ENCODE assay signal across 10 cellular contexts in the genomic region with DNA sequence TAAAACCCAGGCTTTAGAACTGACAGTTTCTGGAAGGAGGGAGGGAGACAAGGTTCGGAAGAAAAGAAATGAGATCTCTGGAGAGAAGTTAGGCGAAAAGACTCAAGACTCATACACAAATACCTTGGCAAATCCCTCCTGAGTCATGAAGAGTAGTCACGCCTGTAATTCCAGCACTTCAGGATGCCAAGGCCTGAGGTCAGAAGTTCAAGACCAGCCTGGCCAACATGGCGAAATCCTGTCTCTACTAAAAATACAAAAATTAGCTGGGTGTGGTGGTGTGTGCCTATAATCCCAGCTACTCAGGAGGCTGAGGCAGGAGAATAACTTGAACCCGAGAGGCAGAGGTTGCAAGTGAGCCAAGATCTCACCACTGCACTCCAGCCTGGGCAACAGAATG. TPM values are rescaled to one million over a fixed set of nuclear protein-coding genes. Genes with fewer than 3 reads are reported as not detected.
A peak's percentile ranks its signal among the peaks of the same experiment; 100 is the strongest.
DNase-seq lines count a peak whose midpoint lies in the region; ATAC-seq and TF ChIP-seq lines count a peak whose summit lies in the region.
"Not testable (repeated sequence)": the region's sequence is repeated elsewhere in the genome, so short reads cannot be mapped to it uniquely, and the experiment has no call there.
"Had no signal": no experiment of that assay in that cellular context is flagged by ENCODE, and none has a peak within 500 bp of the region (broad histone marks: within the 10 kb centered on the region; RNA-seq: fewer than 3 reads in every experiment).

No MANE protein-coding gene starts in this region.

- H3K27ac ChIP-seq in osteoblast (ENCODE audit: low read depth, low read length), result peak overlapping the region; percentile 52
- not testable (repeated sequence) for H3K27ac ChIP-seq in thoracic aorta

- H3K4me1 ChIP-seq in osteoblast (ENCODE audit: insufficient read depth, low read length), result not testable (repeated sequence)
- H3K4me1 ChIP-seq in thoracic aorta (ENCODE audit: control insufficient read depth in 1 of 2, low read depth in 2 of 2), result peaks cover 0 to 16% of the 10 kb centered on the region in 2 donors

- not testable (repeated sequence) for H2AFZ ChIP-seq in osteoblast (ENCODE audit: low read length)

- not testable (repeated sequence) for H3K4me3 ChIP-seq in fibroblast of pulmonary artery (replicated peaks; ENCODE audit: low read depth, low read length); osteoblast (ENCODE audit: insufficient read depth, low read length); thoracic aorta

- not testable (repeated sequence) for H4K20me1 ChIP-seq in osteoblast (ENCODE audit: insufficient read depth, low read length)

- H3K27me3 ChIP-seq in osteoblast (ENCODE audit: insufficient read depth, low read length); thoracic aorta (replicated peaks; ENCODE audit: insufficient read depth): not testable (repeated sequence)

- H3K36me3 ChIP-seq in osteoblast (ENCODE audit: insufficient read depth, low read length); thoracic aorta: not testable (repeated sequence)

- H3K4me2 ChIP-seq in osteoblast (ENCODE audit: insufficient read depth, low read length), result peak overlapping the region; percentile 30

- DNase-seq in AG20443 (ENCODE audit: low spot score) (peak; percentile 9), HCEC 1CT (peak; percentile 65), MV-4-11 (lab: John Stamatoyannopoulos, UW) (peak; percentile 7), amniotic stem cell (lab: John Stamatoyannopoulos, UW) (peak; percentile 32), dedifferentiated amniotic fluid mesenchymal stem cell (ENCODE audit: extremely low spot score) (peak; percentile 69), fibroblast of pulmonary artery (ENCODE audit: low read depth) (peak; percentile 39), osteoblast (ENCODE audit: insufficient read length, low spot score, missing footprints) (peak; percentile 18), thoracic aorta (ENCODE audit: low spot score) (peak; percentile 3)

- not testable (repeated sequence) for H3K79me2 ChIP-seq in osteoblast (ENCODE audit: insufficient read depth, low read length)

- not testable (repeated sequence) for H3K9me3 ChIP-seq in osteoblast (ENCODE audit: low read depth, low read length); thoracic aorta

- ATAC-seq in thoracic aorta (ENCODE audit: insufficient number of reproducible peaks, low FRiP score, low read depth), result not testable (repeated sequence)

- not testable (repeated sequence) for TF ChIP-seq CTCF in fibroblast of pulmonary artery (IDR thresholded peaks at IDR 0.05; ENCODE audit: low read length, missing control alignments); osteoblast (IDR thresholded peaks at IDR 0.05; ENCODE audit: extremely low read depth, low read depth, low read length); thoracic aorta (IDR thresholded peaks at IDR 0.05)

RNA-seq across cellular contexts. Expression of a gene that starts 27.3 kb away (rescaled TPM):
- total RNA-seq in osteoblast, result under 0.01 TPM in 1 of 2 replicates, not detected in the other
- under 1 TPM in 1 of 2 donors, not detected in 1; 0.71 TPM for total RNA-seq in thoracic aorta
- total RNA-seq: CD8-positive, alpha-beta memory T cell; H7 had no signal

Comparison
In these comparisons a context has a peak if more than half of its experiments do, and no peak if none do; other contexts are left out.
1. DNase-seq: peak in every context shown above with its lines; median percentile 69 in dedifferentiated amniotic fluid mesenchymal stem cell; 65 in HCEC 1CT; 39 in fibroblast of pulmonary artery; 32 in amniotic stem cell; 18 in osteoblast; 9 in AG20443; 7 in MV-4-11; 3 in thoracic aorta.